In genomic region chr20:2820084-2820895, GRCh38 we compare ENCODE assay signal across 2 cellular contexts.
TF ChIP-seq lines count a peak whose summit lies in the region.

No MANE protein-coding gene starts in this region.

TF ChIP-seq in HEK293, 187 proteins besides CTCF, POLR2A, EP300 and RAD21 (continued from another document and continues in another):
- TF ChIP-seq TSHZ1 (tag by site-specific recombination; IDR thresholded peaks at IDR 0.05; ENCODE audit: borderline replicate concordance) (no peak), ZNF843 (tag by site-specific recombination; IDR thresholded peaks at IDR 0.05) (no peak), ZNF768 (tag by site-specific recombination; IDR thresholded peaks at IDR 0.05) (no peak), ZNF138 (tag by site-specific recombination; IDR thresholded peaks at IDR 0.05; ENCODE audit: borderline replicate concordance) (no peak), GLI2 (tag by site-specific recombination; IDR thresholded peaks at IDR 0.05; ENCODE audit: borderline replicate concordance, low read depth) (no peak), ZNF202 (tag by site-specific recombination; IDR thresholded peaks at IDR 0.05; ENCODE audit: borderline replicate concordance) (no peak), PATZ1 (tag by site-specific recombination; IDR thresholded peaks at IDR 0.05) (no peak), YY1 (tag by site-specific recombination; IDR thresholded peaks at IDR 0.05) (no peak), IKZF3 (tag by site-specific recombination; IDR thresholded peaks at IDR 0.05) (no peak), ZSCAN23 (tag by site-specific recombination; IDR thresholded peaks at IDR 0.05) (no peak), WT1 (tag by site-specific recombination; IDR thresholded peaks at IDR 0.05) (peak; percentile 65), ZNF426 (tag by site-specific recombination; IDR thresholded peaks at IDR 0.05) (no peak), MYNN (tag by site-specific recombination; IDR thresholded peaks at IDR 0.05; ENCODE audit: borderline replicate concordance) (no peak), EGR2 (tag by site-specific recombination; IDR thresholded peaks at IDR 0.05; ENCODE audit: low read depth) (peak; percentile 75), PRDM10 (tag by site-specific recombination; IDR thresholded peaks at IDR 0.05) (peak; percentile 83), ZNF350 (tag by site-specific recombination; IDR thresholded peaks at IDR 0.05) (no peak), ZNF2 (tag by site-specific recombination; IDR thresholded peaks at IDR 0.05) (no peak), ELK4 (IDR thresholded peaks at IDR 0.05; ENCODE audit: borderline replicate concordance, low read depth, low read length) (no peak), ZNF394 (tag by site-specific recombination; IDR thresholded peaks at IDR 0.05; ENCODE audit: borderline replicate concordance) (no peak), ZNF629 (tag by site-specific recombination; IDR thresholded peaks at IDR 0.05) (0 out of 2 replicates have a peak, but pooled peaks have one; percentile 25)

TF ChIP-seq in K562, 482 proteins besides CTCF, POLR2A, EP300 and RAD21 (continued from another document):
- no peak for TF ChIP-seq AFF1 (IDR thresholded peaks at IDR 0.05; ENCODE audit: low read depth in 1 of 2, partially characterized antibody in 2 of 2)
- TF ChIP-seq RREB1 (CRISPR knock-in tag; IDR thresholded peaks at IDR 0.05), result no peak
- TF ChIP-seq E4F1 (CRISPR knock-in tag; IDR thresholded peaks at IDR 0.05; ENCODE audit: borderline replicate concordance), result no peak
- TF ChIP-seq POLR3A (IDR thresholded peaks at IDR 0.05; ENCODE audit: borderline replicate concordance, extremely low read depth, insufficient read depth, insufficient read length), result no peak
- no peak for TF ChIP-seq RB1 (IDR thresholded peaks at IDR 0.05; ENCODE audit: low read depth)
- no peak for TF ChIP-seq TFE3 (CRISPR knock-in tag; IDR thresholded peaks at IDR 0.05)
- TF ChIP-seq ZFP30 (CRISPR knock-in tag; IDR thresholded peaks at IDR 0.05; ENCODE audit: borderline replicate concordance), result no peak
- TF ChIP-seq FOXP4 (CRISPR knock-in tag; IDR thresholded peaks at IDR 0.05; ENCODE audit: borderline replicate concordance), result no peak
